Comparison of ENCODE assay signal across 21 cellular contexts in genomic region chr2:13021470-13021957, GRCh38.
DNase-seq lines count a peak whose midpoint lies in the region; ATAC-seq and TF ChIP-seq lines count a peak whose summit lies in the region.
"Had no signal": no experiment of that assay in that cellular context is flagged by ENCODE, and none has a peak within 500 bp of the region (broad histone marks: within the 10 kb centered on the region; RNA-seq: fewer than 3 reads in every experiment).

No MANE protein-coding gene starts in this region.

- H3K4me1 ChIP-seq in A673 (ENCODE audit: insufficient read depth, low read length, poor library complexity, severe bottlenecking), result peaks cover 10% of the 10 kb centered on the region
- no peaks in the 10 kb centered on the region for H3K4me1 ChIP-seq in right cardiac atrium (ENCODE audit: control insufficient read depth, insufficient read depth, low read length)
- H3K4me1 ChIP-seq: HAP-1, SJSA1 had no signal

- H3K27ac ChIP-seq in A673 (ENCODE audit: low read depth, low read length, poor library complexity, severe bottlenecking), result no peak overlapping the region
- H3K27ac ChIP-seq in right cardiac atrium (ENCODE audit: low read length), result no peak overlapping the region
- H3K27ac ChIP-seq: 22Rv1, SJSA1 had no signal

- H3K9me3 ChIP-seq in A673 (ENCODE audit: low read depth, low read length, poor library complexity, severe bottlenecking) (no peaks in the 10 kb centered on the region), right cardiac atrium (ENCODE audit: control insufficient read depth, low read length) (no peaks in the 10 kb centered on the region)
- H3K9me3 ChIP-seq: HAP-1, SJSA1 had no signal

- POLR2A ChIA-PET in A673 (lab: Charles Lee; ENCODE audit: low non-redundant PET), result no interaction called here

- H3K27me3 ChIP-seq in A673 (replicated peaks; ENCODE audit: insufficient read depth, low read depth, low read length, poor library complexity) (peaks cover 8% of the 10 kb centered on the region), right cardiac atrium (ENCODE audit: control insufficient read depth, insufficient read depth) (peaks cover 3% of the 10 kb centered on the region)
- H3K27me3 ChIP-seq: SJSA1 had no signal

- WGBS in right cardiac atrium, result 15% methylated on average over 3 of the region's 3 CpGs

- intact Hi-C loops in A673 (cut with micrococcal nuclease; ENCODE audit: unreplicated experiment) (no loop called here), right cardiac atrium (cut with DNase I) (no loop called here)

- ATAC-seq in SK-N-SH treated with all-trans-retinoic acid at 6 μM for 48 hours (no peak; the same call in 2 of the 3 replicates), right cardiac atrium (peak; percentile 63 to 77)

- DNase-seq in NCI-H1417 (lab: John Stamatoyannopoulos, UW) (peak; percentile 10 to 42 (median 17)), NCI-H1417 treated with DMSO at 0.1 percent for 48 hours (lab: John Stamatoyannopoulos, UW) (no peak), A673 (ENCODE audit: low spot score) (peak; percentile 64), right cardiac atrium (no peak), NCI-H510A treated with DMSO at 0.1 percent for 48 hours (lab: John Stamatoyannopoulos, UW) (no peak), G401 (ENCODE audit: low spot score) (no peak), GM19240 (ENCODE audit: insufficient read length, low spot score) (no peak)
- DNase-seq: Calu3; CD4-positive, alpha-beta memory T cell; DMS53; IMR-90; Kasumi-1; MM.1S; NCI-H1105 treated with DMSO at 0.1 percent for 48 hours; NCI-H187 treated with DMSO at 0.1 percent for 48 hours; NCI-H2171 treated with DMSO at 0.1 percent for 48 hours; NCI-H510A had no signal

- CTCF ChIA-PET in A673 (lab: Charles Lee), result no interaction called here

- TF ChIP-seq CTCF in A673 (conservative IDR thresholded peaks at IDR 0.05; ENCODE audit: low read depth, low read length), result no peak

- no TSS peak for BruUV-seq in A673 (replicated peaks; lab: Mats Ljungman, UMichigan)

- H3K36me3 ChIP-seq in A673 (ENCODE audit: insufficient read depth, low read length, poor library complexity, severe bottlenecking), result no peaks in the 10 kb centered on the region
- H3K36me3 ChIP-seq: HAP-1, SJSA1 had no signal

- no peak overlapping the region for H3K4me3 ChIP-seq in A673 (ENCODE audit: low read depth, low read length, poor library complexity, severe bottlenecking)
- no peak overlapping the region for H3K4me3 ChIP-seq in right cardiac atrium (ENCODE audit: low read length)
- H3K4me3 ChIP-seq: HAP-1, SJSA1 had no signal

- in situ Hi-C loops in G401 (cut with HindIII; ENCODE audit: low sequenced_read_pairs), result no loop called here

TF ChIP-seq in SK-N-SH treated with all-trans-retinoic acid at 6 μM for 48 hours, 23 proteins besides CTCF, POLR2A, EP300 and RAD21 (continues in another document):
- TF ChIP-seq ZFP3 (CRISPR knock-in tag; IDR thresholded peaks at IDR 0.05) (no peak; the same call in 1 of the 2 replicates), CREB5 (CRISPR knock-in tag; IDR thresholded peaks at IDR 0.05; ENCODE audit: low read depth) (peak; percentile 71), TCF4 (CRISPR knock-in tag; IDR thresholded peaks at IDR 0.05; ENCODE audit: borderline replicate concordance) (peak; percentile 99), ZNF8 (CRISPR knock-in tag; IDR thresholded peaks at IDR 0.05) (peak; percentile 68), ZC3H10 (CRISPR knock-in tag; IDR thresholded peaks at IDR 0.05) (no peak), CSDC2 (CRISPR knock-in tag; IDR thresholded peaks at IDR 0.05) (no peak), ZNF565 (CRISPR knock-in tag; conservative IDR thresholded peaks at IDR 0.05; ENCODE audit: low read depth) (no peak), BACH2 (CRISPR knock-in tag; IDR thresholded peaks at IDR 0.05; ENCODE audit: borderline replicate concordance) (no peak; the same call in 1 of the 2 replicates), TSHZ2 (CRISPR knock-in tag; IDR thresholded peaks at IDR 0.05) (peak; percentile 96), TOX (CRISPR knock-in tag; IDR thresholded peaks at IDR 0.05; ENCODE audit: borderline replicate concordance) (no peak), PPARA (CRISPR knock-in tag; IDR thresholded peaks at IDR 0.05; ENCODE audit: borderline replicate concordance) (peak; percentile 69; the same call in 1 of the 2 replicates), SNAI2 (CRISPR knock-in tag; IDR thresholded peaks at IDR 0.05) (peak; percentile 85; the same call in 1 of the 2 replicates), ZFP30 (CRISPR knock-in tag; IDR thresholded peaks at IDR 0.05) (no peak), POU6F1 (CRISPR knock-in tag; IDR thresholded peaks at IDR 0.05; ENCODE audit: borderline replicate concordance, low read depth) (no peak), GLIS3 (CRISPR knock-in tag; IDR thresholded peaks at IDR 0.05) (peak; percentile 19; the same call in 1 of the 2 replicates), CSRNP3 (CRISPR knock-in tag; IDR thresholded peaks at IDR 0.05) (peak; percentile 77; the same call in 1 of the 2 replicates), ISL1 (CRISPR knock-in tag; IDR thresholded peaks at IDR 0.05) (peak; percentile 70), OSR1 (CRISPR knock-in tag; IDR thresholded peaks at IDR 0.05) (no peak), ARNTL (CRISPR knock-in tag; IDR thresholded peaks at IDR 0.05; ENCODE audit: borderline replicate concordance, low read depth) (peak; percentile 70; the same call in 1 of the 2 replicates), RARB (CRISPR knock-in tag; IDR thresholded peaks at IDR 0.05) (no peak)

Comparison
In these comparisons a context has a peak if more than half of its experiments do, and no peak if none do; other contexts are left out.
1. DNase-seq: peak in NCI-H1417 (3 of 3) and A673 (single experiment); none in NCI-H1417 treated with DMSO at 0.1 percent for 48 hours (single experiment), right cardiac atrium (0 of 3), NCI-H510A treated with DMSO at 0.1 percent for 48 hours (single experiment), G401 (single experiment) and GM19240 (single experiment).